ENCODE assay signal across 39 cellular contexts in genomic region chr2:65587779-65588178, GRCh38.
"Had no signal": no experiment of that assay in that cellular context is flagged by ENCODE, and none has a peak within 500 bp of the region (broad histone marks: within the 10 kb centered on the region; RNA-seq: fewer than 3 reads in every experiment).

No MANE protein-coding gene starts in this region.

- H3K9me3 ChIP-seq: adrenal gland, ascending aorta had no signal

- FAIRE-seq: bronchial epithelial cell, TTC549 had no signal

- H3K4me3 Mint-ChIP-seq: activated B cell treated with CpG ODN at 0.5 μM for 24 hours; activated CD4-positive, alpha-beta memory T cell treated with anti-CD3 and anti-CD28 coated beads for 36 hours; activated CD4-positive, alpha-beta T cell treated with anti-CD3 and anti-CD28 coated beads, Interleukin-2, amount 10 ng/mL, durations not matched to agents 24 days and 14 days; activated CD8-positive, alpha-beta T cell treated with anti-CD3 and anti-CD28 coated beads for 36 hours; activated naive CD4-positive, alpha-beta T cell treated with anti-CD3 and anti-CD28 coated beads for 36 hours; activated naive CD8-positive, alpha-beta T cell treated with anti-CD3 and anti-CD28 coated beads for 36 hours; activated T-cell treated with anti-CD3 and anti-CD28 coated beads, Interleukin-2, amount 50 U/mL, for 4 hours; activated T-cell treated with anti-CD3 and anti-CD28 coated beads, Interleukin-2, amount 50 U/mL, for 72 hours; activated T-helper 1 cell treated with anti-CD3 and anti-CD28 coated beads, Interleukin-12 subunit alpha, Interleukin-12 subunit beta, Interleukin-2, Interleukin-4 antibody, amounts not matched to agents 30 ng/mL and 10 ng/mL and 1 ng/mL, durations not matched to agents 14 hours and 24 hours and 36 hours; activated T-helper 17 cell treated with anti-CD3 and anti-CD28 coated beads, Interleukin-2, amount 50 U/mL, for 72 hours; brain; central memory CD8-positive, alpha-beta T cell; T-helper 1 cell treated with Interleukin-12 subunit alpha and Interleukin-12 subunit beta and Interleukin-4 antibody, amounts not matched to agents 30 μg/mL and 1 μg/mL, for 36 hours; T-helper 2 cell treated with Interferon-gamma antibody and Interleukin-4, amounts not matched to agents 5 μg/mL and 100 μg/mL, for 36 hours had no signal

- H3K27ac Mint-ChIP-seq: activated B cell treated with CpG ODN at 0.5 μM for 24 hours; activated CD4-positive, alpha-beta memory T cell treated with anti-CD3 and anti-CD28 coated beads for 36 hours; activated CD4-positive, alpha-beta T cell treated with anti-CD3 and anti-CD28 coated beads, Interleukin-2, amount 10 ng/mL, durations not matched to agents 24 days and 14 days; activated CD8-positive, alpha-beta T cell treated with anti-CD3 and anti-CD28 coated beads for 36 hours; activated naive CD4-positive, alpha-beta T cell treated with anti-CD3 and anti-CD28 coated beads for 36 hours; activated naive CD4-positive, alpha-beta T cell treated with anti-CD3 and anti-CD28 coated beads, Interleukin-2, amount 50 U/mL, for 72 hours; activated naive CD8-positive, alpha-beta T cell treated with anti-CD3 and anti-CD28 coated beads for 36 hours; activated T-cell treated with anti-CD3 and anti-CD28 coated beads, Interleukin-2, amount 50 U/mL, for 72 hours; activated T-helper 1 cell treated with anti-CD3 and anti-CD28 coated beads, Interleukin-12 subunit alpha, Interleukin-12 subunit beta, Interleukin-2, Interleukin-4 antibody, amounts not matched to agents 30 ng/mL and 10 ng/mL and 1 ng/mL, durations not matched to agents 14 hours and 24 hours and 36 hours; activated T-helper 17 cell treated with anti-CD3 and anti-CD28 coated beads, Interleukin-2, amount 50 U/mL, for 72 hours; brain; T-helper 1 cell treated with Interleukin-12 subunit alpha and Interleukin-12 subunit beta and Interleukin-4 antibody, amounts not matched to agents 30 μg/mL and 1 μg/mL, for 36 hours; T-helper 2 cell treated with Interferon-gamma antibody and Interleukin-4, amounts not matched to agents 5 μg/mL and 100 μg/mL, for 36 hours had no signal

- ATAC-seq: activated CD8-positive, alpha-beta T cell treated with anti-CD3 and anti-CD28 coated beads for 36 hours; activated naive CD4-positive, alpha-beta T cell treated with anti-CD3 and anti-CD28 coated beads, Interleukin-2, amount 50 U/mL, for 72 hours; activated T-cell treated with anti-CD3 and anti-CD28 coated beads, Interleukin-2, amount 50 U/mL, for 4 hours; activated T-cell treated with anti-CD3 and anti-CD28 coated beads, Interleukin-2, amount 50 U/mL, for 72 hours; activated T-helper 17 cell treated with anti-CD3 and anti-CD28 coated beads, Interleukin-2, amount 50 U/mL, for 72 hours had no signal

- H3K4me1 Mint-ChIP-seq: activated B cell treated with CpG ODN at 0.5 μM for 24 hours; activated CD4-positive, alpha-beta T cell treated with anti-CD3 and anti-CD28 coated beads, Interleukin-2, amount 10 ng/mL, durations not matched to agents 24 days and 14 days; activated naive CD8-positive, alpha-beta T cell treated with anti-CD3 and anti-CD28 coated beads for 36 hours; activated T-helper 17 cell treated with anti-CD3 and anti-CD28 coated beads, Interleukin-2, amount 50 U/mL, for 72 hours; brain; central memory CD8-positive, alpha-beta T cell had no signal

- H3K4me1 ChIP-seq: adrenal gland, ascending aorta had no signal

- H3K27me3 Mint-ChIP-seq: activated B cell treated with CpG ODN at 0.5 μM for 24 hours had no signal

- H3K27me3 ChIP-seq: adrenal gland, ascending aorta had no signal

- H3K36me3 Mint-ChIP-seq: activated CD4-positive, alpha-beta memory T cell treated with anti-CD3 and anti-CD28 coated beads for 36 hours; activated naive CD4-positive, alpha-beta T cell treated with anti-CD3 and anti-CD28 coated beads, Interleukin-2, amount 50 U/mL, for 72 hours; activated naive CD8-positive, alpha-beta T cell treated with anti-CD3 and anti-CD28 coated beads for 36 hours; brain had no signal

- H3K27ac ChIP-seq: adrenal gland, ascending aorta, cardiac muscle cell, VCaP had no signal

- DNase-seq: activated B cell treated with CpG ODN at 0.5 μM for 24 hours; activated CD4-positive, alpha-beta memory T cell treated with anti-CD3 and anti-CD28 coated beads for 36 hours; activated CD4-positive, alpha-beta T cell treated with anti-CD3 and anti-CD28 coated beads for 4 hours; activated CD4-positive, alpha-beta T cell treated with anti-CD3 and anti-CD28 coated beads, Interleukin-2, amount 10 ng/mL, durations not matched to agents 24 days and 14 days; activated CD4-positive, alpha-beta T cell treated with anti-CD3 and anti-CD28 coated beads, Interleukin-2, amount 50 U/mL, for 1 hour; activated CD4-positive, alpha-beta T cell treated with anti-CD3 and anti-CD28 coated beads, Interleukin-2, amount 50 U/mL, for 4 hours; activated CD4-positive, CD25-positive, alpha-beta regulatory T cell treated with anti-CD3 and anti-CD28 coated beads, Interleukin-2, amount 50 U/mL, for 72 hours; activated CD8-positive, alpha-beta memory T cell treated with anti-CD3 and anti-CD28 coated beads, Interleukin-2, amount 50 U/mL, for 4 hours; activated CD8-positive, alpha-beta T cell treated with anti-CD3 and anti-CD28 coated beads for 36 hours; activated effector memory CD4-positive, alpha-beta T cell treated with anti-CD3 and anti-CD28 coated beads, Interleukin-2, amount 50 U/mL, for 16 hours; activated gamma-delta T cell treated with Interleukin-2 at 50 U/mL for 16 hours; activated naive CD4-positive, alpha-beta T cell; activated naive CD4-positive, alpha-beta T cell treated with anti-CD3 and anti-CD28 coated beads for 36 hours; activated naive CD4-positive, alpha-beta T cell treated with anti-CD3 and anti-CD28 coated beads, Interleukin-2, amount 50 U/mL, for 16 hours; activated naive CD8-positive, alpha-beta T cell treated with anti-CD3 and anti-CD28 coated beads for 36 hours; activated T-cell treated with anti-CD3 and anti-CD28 coated beads for 4 hours; activated T-cell treated with anti-CD3 and anti-CD28 coated beads, Interleukin-2, amount 50 U/mL, for 1 hour; activated T-cell treated with anti-CD3 and anti-CD28 coated beads, Interleukin-2, amount 50 U/mL, for 4 hours; activated T-cell treated with anti-CD3 and anti-CD28 coated beads, Interleukin-2, amount 50 U/mL, for 72 hours; adrenal gland; amygdala; anterior cingulate cortex; caudate nucleus; cerebellar nuclear complex; T-helper 1 cell; T-helper 2 cell; T-helper 9 cell had no signal

- H3K4me3 ChIP-seq: adrenal gland, ascending aorta, cardiac muscle cell had no signal

- H3K9me3 Mint-ChIP-seq: activated CD4-positive, alpha-beta memory T cell treated with anti-CD3 and anti-CD28 coated beads for 36 hours; activated CD4-positive, alpha-beta T cell treated with anti-CD3 and anti-CD28 coated beads, Interleukin-2, amount 10 ng/mL, durations not matched to agents 24 days and 14 days; activated CD8-positive, alpha-beta T cell treated with anti-CD3 and anti-CD28 coated beads for 36 hours; activated naive CD4-positive, alpha-beta T cell treated with anti-CD3 and anti-CD28 coated beads, Interleukin-2, amount 50 U/mL, for 72 hours; activated naive CD8-positive, alpha-beta T cell treated with anti-CD3 and anti-CD28 coated beads for 36 hours; activated T-cell treated with anti-CD3 and anti-CD28 coated beads, Interleukin-2, amount 50 U/mL, for 4 hours; activated T-cell treated with anti-CD3 and anti-CD28 coated beads, Interleukin-2, amount 50 U/mL, for 72 hours; activated T-helper 1 cell treated with anti-CD3 and anti-CD28 coated beads, Interleukin-12 subunit alpha, Interleukin-12 subunit beta, Interleukin-2, Interleukin-4 antibody, amounts not matched to agents 30 ng/mL and 10 ng/mL and 1 ng/mL, durations not matched to agents 14 hours and 24 hours and 36 hours; activated T-helper 17 cell treated with anti-CD3 and anti-CD28 coated beads, Interleukin-2, amount 50 U/mL, for 72 hours; central memory CD8-positive, alpha-beta T cell; T-helper 1 cell treated with Interleukin-12 subunit alpha and Interleukin-12 subunit beta and Interleukin-4 antibody, amounts not matched to agents 30 μg/mL and 1 μg/mL, for 36 hours; T-helper 2 cell treated with Interferon-gamma antibody and Interleukin-4, amounts not matched to agents 5 μg/mL and 100 μg/mL, for 36 hours had no signal

- H3K36me3 ChIP-seq: adrenal gland, ascending aorta, cardiac muscle cell had no signal
